In genomic region chr15:69675727-69676126, GRCh38 we compare ENCODE assay signal across 2 cellular contexts.
A peak's percentile ranks its signal among the peaks of the same experiment; 100 is the strongest.
TF ChIP-seq lines count a peak whose summit lies in the region.

No MANE protein-coding gene starts in this region.

TF ChIP-seq in HEK293, 187 proteins besides CTCF, POLR2A, EP300 and RAD21 (continued from another document):
- no peak for TF ChIP-seq ZNF398 (tag by site-specific recombination; IDR thresholded peaks at IDR 0.05)
- TF ChIP-seq ZNF555 (tag by site-specific recombination; conservative IDR thresholded peaks at IDR 0.05) = no peak
- TF ChIP-seq ZNF404 (tag by site-specific recombination; IDR thresholded peaks at IDR 0.05) = no peak
- no peak for TF ChIP-seq ZNF132 (tag by site-specific recombination; IDR thresholded peaks at IDR 0.05; ENCODE audit: borderline replicate concordance)
- TF ChIP-seq ZNF121 (tag by site-specific recombination; IDR thresholded peaks at IDR 0.05) = no peak
- TF ChIP-seq ZNF221 (tag by site-specific recombination; IDR thresholded peaks at IDR 0.05; ENCODE audit: borderline replicate concordance) = no peak
- no peak for TF ChIP-seq ZNF302 (tag by site-specific recombination; IDR thresholded peaks at IDR 0.05; ENCODE audit: low read depth)
- no peak for TF ChIP-seq ZNF311 (tag by site-specific recombination; IDR thresholded peaks at IDR 0.05; ENCODE audit: borderline replicate concordance)
- no peak for TF ChIP-seq ZNF16 (tag by site-specific recombination; IDR thresholded peaks at IDR 0.05; ENCODE audit: low read depth)
- no peak for TF ChIP-seq ZNF645 (tag by site-specific recombination; IDR thresholded peaks at IDR 0.05)
- TF ChIP-seq EGR2 (tag by site-specific recombination; IDR thresholded peaks at IDR 0.05; ENCODE audit: low read depth) = peak; percentile 41
- TF ChIP-seq KLF1 (tag by site-specific recombination; IDR thresholded peaks at IDR 0.05) = peak; percentile 96
- TF ChIP-seq GLI4 (tag by site-specific recombination; IDR thresholded peaks at IDR 0.05) = no peak
- no peak for TF ChIP-seq ZXDB (tag by site-specific recombination; IDR thresholded peaks at IDR 0.05)
- no peak for TF ChIP-seq ZNF830 (tag by site-specific recombination; IDR thresholded peaks at IDR 0.05; ENCODE audit: low read depth)
- TF ChIP-seq ZNF791 (tag by site-specific recombination; IDR thresholded peaks at IDR 0.05) = no peak
- TF ChIP-seq ZBTB11 (tag by site-specific recombination; conservative IDR thresholded peaks at IDR 0.05; ENCODE audit: low read depth) = no peak
- TF ChIP-seq SCRT1 (tag by site-specific recombination; IDR thresholded peaks at IDR 0.05; ENCODE audit: borderline replicate concordance) = no peak
- no peak for TF ChIP-seq ZNF19 (tag by site-specific recombination; IDR thresholded peaks at IDR 0.05; ENCODE audit: low read depth)
- 0 out of 2 replicates have a peak, but pooled peaks have one; percentile 33 for TF ChIP-seq GLIS1 (tag by site-specific recombination; IDR thresholded peaks at IDR 0.05)
- no peak for TF ChIP-seq ZNF112 (tag by site-specific recombination; IDR thresholded peaks at IDR 0.05)
- no peak for TF ChIP-seq SP7 (tag by site-specific recombination; IDR thresholded peaks at IDR 0.05)

TF ChIP-seq in K562, 482 proteins besides CTCF, POLR2A, EP300 and RAD21 (continued from another document):
- TF ChIP-seq VEZF1 (CRISPR knock-in tag; IDR thresholded peaks at IDR 0.05) (peak; percentile 63; the same call in 1 of the 2 replicates), L3MBTL2 (IDR thresholded peaks at IDR 0.05) (0 out of 2 replicates have a peak, but pooled peaks have one; percentile 15), TRIM24 (IDR thresholded peaks at IDR 0.05) (no peak), AFF4 (CRISPR knock-in tag; IDR thresholded peaks at IDR 0.05) (no peak), GABPA (tag; conservative IDR thresholded peaks at IDR 0.05; ENCODE audit: low read depth) (peak; percentile 33; the same call in 1 of the 2 replicates), CTBP1 (IDR thresholded peaks at IDR 0.05; ENCODE audit: borderline replicate concordance) (peak; percentile 21; the same call in 1 of the 2 replicates), CBFA2T3 (IDR thresholded peaks at IDR 0.05) (peak; percentile 28; the same call in 1 of the 2 replicates)
